In genomic region chr20:19254086-19254821, GRCh38 we compare ENCODE assay signal across 16 cellular contexts. TPM values are rescaled to one million over a fixed set of nuclear protein-coding genes. Genes with fewer than 3 reads are reported as not detected.
A peak's percentile ranks its signal among the peaks of the same experiment; 100 is the strongest.
DNase-seq lines count a peak whose midpoint lies in the region; TF ChIP-seq lines count a peak whose summit lies in the region.
"Had no signal": no experiment of that assay in that cellular context is flagged by ENCODE, and none has a peak within 500 bp of the region (broad histone marks: within the 10 kb centered on the region; RNA-seq: fewer than 3 reads in every experiment).

No MANE protein-coding gene starts in this region.

- H3K9ac ChIP-seq in mesenchymal stem cell (ENCODE audit: low read length): peak overlapping the region; percentile 5

- TF ChIP-seq POLR2A in esophagus squamous epithelium (IDR thresholded peaks at IDR 0.05): no peak

- CTCF ChIA-PET in A673 (lab: Charles Lee): no interaction called here

- H3K4me3 ChIP-seq in A673 (ENCODE audit: low read depth, low read length, poor library complexity, severe bottlenecking): no peak overlapping the region
- H3K4me3 ChIP-seq in esophagus squamous epithelium: no peak overlapping the region
- H3K4me3 ChIP-seq in mesenchymal stem cell (ENCODE audit: insufficient read depth in 1 of 2, low read depth in 1 of 2, low read length in 2 of 2): no peak overlapping the region
- no peak overlapping the region for H3K4me3 ChIP-seq in H7 (ENCODE audit: insufficient read depth, low read depth, low read length)
- H3K4me3 ChIP-seq: lower lobe of right lung, pancreas, SJSA1, spleen had no signal

- H3K27ac ChIP-seq in A673 (ENCODE audit: low read depth, low read length, poor library complexity, severe bottlenecking): peak overlapping the region; percentile 57
- H3K27ac ChIP-seq in esophagus squamous epithelium: peak overlapping the region in 3 of 4 donors; percentile 7 to 80 (median 70)
- no peak overlapping the region for H3K27ac ChIP-seq in mesenchymal stem cell (ENCODE audit: low read length, poor library complexity, severe bottlenecking)
- H3K27ac ChIP-seq: pancreas, SJSA1 had no signal

- POLR2A ChIA-PET in A673 (lab: Charles Lee; ENCODE audit: low non-redundant PET): no interaction called here

- no peak overlapping the region for H3K4ac ChIP-seq in mesenchymal stem cell (ENCODE audit: low read depth in 1 of 2, low read length in 2 of 2)

- DNase-seq in A673 (ENCODE audit: low spot score): no peak
- DNase-seq in HCEC 1CT: peak; percentile 86
- no peak for DNase-seq in esophagus squamous epithelium (lab: John Stamatoyannopoulos, UW)
- no peak for DNase-seq in mesenchymal stem cell
- no peak for DNase-seq in NCI-H524 treated with DMSO at 0.1 percent for 48 hours (lab: John Stamatoyannopoulos, UW)
- DNase-seq in H7: no peak
- no peak for DNase-seq in superior temporal gyrus (ENCODE audit: extremely low spot score)
- DNase-seq in NCI-H1092 treated with DMSO at 0.1 percent for 48 hours (lab: John Stamatoyannopoulos, UW): no peak
- DNase-seq: activated naive CD8-positive, alpha-beta T cell treated with anti-CD3 and anti-CD28 coated beads, Interleukin-2, amount 50 U/mL, for 24 hours; lower lobe of right lung; NCI-H1930; NCI-H510A; pancreas; spleen had no signal

- no peak overlapping the region for H3K23ac ChIP-seq in mesenchymal stem cell (ENCODE audit: low read length in 2 of 2)

- no peak overlapping the region for H2BK12ac ChIP-seq in mesenchymal stem cell (ENCODE audit: low read length in 2 of 2)

- H3K4me2 ChIP-seq in mesenchymal stem cell (ENCODE audit: low read length, poor library complexity, severe bottlenecking): no peak overlapping the region

- no peaks in the 10 kb centered on the region for H3K27me3 ChIP-seq in A673 (replicated peaks; ENCODE audit: insufficient read depth, low read depth, low read length, poor library complexity)
- no peaks in the 10 kb centered on the region for H3K27me3 ChIP-seq in esophagus squamous epithelium
- H3K27me3 ChIP-seq in mesenchymal stem cell (ENCODE audit: control insufficient read depth in 1 of 2, insufficient read depth in 1 of 2, low read length in 2 of 2): no peaks in the 10 kb centered on the region
- no peaks in the 10 kb centered on the region for H3K27me3 ChIP-seq in H7 (ENCODE audit: control insufficient read depth, insufficient read depth, low read length)
- H3K27me3 ChIP-seq: pancreas, SJSA1, spleen had no signal

- no peak overlapping the region for H2AK5ac ChIP-seq in mesenchymal stem cell (ENCODE audit: low read length, severe bottlenecking)

- H3K14ac ChIP-seq in mesenchymal stem cell (ENCODE audit: low read length in 2 of 2): no peak overlapping the region

- no peak overlapping the region for H2BK120ac ChIP-seq in mesenchymal stem cell (ENCODE audit: low read depth, low read length)

- H4K91ac ChIP-seq in mesenchymal stem cell (ENCODE audit: low read length): no peak overlapping the region

- H4K8ac ChIP-seq in mesenchymal stem cell (ENCODE audit: low read length): no peak overlapping the region

- H2BK15ac ChIP-seq in mesenchymal stem cell (ENCODE audit: low read depth, poor library complexity, severe bottlenecking): no peak overlapping the region

- H3K4me1 ChIP-seq in A673 (ENCODE audit: insufficient read depth, low read length, poor library complexity, severe bottlenecking) (peaks cover 48% of the 10 kb centered on the region), esophagus squamous epithelium (peaks cover 3 to 58% (median 53%) of the 10 kb centered on the region in 3 donors), mesenchymal stem cell (ENCODE audit: control insufficient read depth, insufficient read depth, low read depth, low read length) (no peaks in the 10 kb centered on the region)
- H3K4me1 ChIP-seq: pancreas, SJSA1 had no signal

- no peak overlapping the region for H3K18ac ChIP-seq in mesenchymal stem cell (ENCODE audit: low read depth in 1 of 2, low read length in 2 of 2)

- H2BK5ac ChIP-seq in mesenchymal stem cell (ENCODE audit: low read depth, low read length, poor library complexity, severe bottlenecking): no peak overlapping the region

- no peak overlapping the region for H2AFZ ChIP-seq in mesenchymal stem cell (ENCODE audit: low read depth, low read length)

- no peaks in the 10 kb centered on the region for H3K79me1 ChIP-seq in mesenchymal stem cell (replicated peaks; ENCODE audit: low read length, poor library complexity, severe bottlenecking)

- no peak for TF ChIP-seq CTCF in A673 (conservative IDR thresholded peaks at IDR 0.05; ENCODE audit: low read depth, low read length)
- no peak for TF ChIP-seq CTCF in esophagus squamous epithelium (IDR thresholded peaks at IDR 0.05)

- no TSS peak for BruUV-seq in A673 (replicated peaks; lab: Mats Ljungman, UMichigan)

- H3K9me3 ChIP-seq in A673 (ENCODE audit: low read depth, low read length, poor library complexity, severe bottlenecking): no peaks in the 10 kb centered on the region
- H3K9me3 ChIP-seq in esophagus squamous epithelium: no peaks in the 10 kb centered on the region
- no peaks in the 10 kb centered on the region for H3K9me3 ChIP-seq in mesenchymal stem cell (ENCODE audit: control insufficient read depth, low read length)
- H3K9me3 ChIP-seq: lower lobe of right lung, pancreas, SJSA1, spleen had no signal

- intact Hi-C loops in A673 (cut with micrococcal nuclease; ENCODE audit: unreplicated experiment) (no loop called here), esophagus squamous epithelium (cut with DNase I) (no loop called here)

- H3K36me3 ChIP-seq in A673 (ENCODE audit: insufficient read depth, low read length, poor library complexity, severe bottlenecking): no peaks in the 10 kb centered on the region
- H3K36me3 ChIP-seq in esophagus squamous epithelium: no peaks in the 10 kb centered on the region
- H3K36me3 ChIP-seq in mesenchymal stem cell (ENCODE audit: control insufficient read depth in 1 of 2, insufficient read depth in 2 of 2, low read depth in 1 of 2, low read length in 2 of 2): no peaks in the 10 kb centered on the region
- H3K36me3 ChIP-seq in H7 (replicated peaks; ENCODE audit: control insufficient read depth, insufficient read depth, low read length): no peaks in the 10 kb centered on the region
- H3K36me3 ChIP-seq: lower lobe of right lung, pancreas, SJSA1, spleen had no signal

- 59 to 78% methylated on average over 9 to 12 of the region's 12 CpGs for WGBS in esophagus squamous epithelium, 2 donors
- 77% methylated on average over 12 of the region's 12 CpGs for WGBS in mesenchymal stem cell

RNA-seq across cellular contexts. Expression of gene SLC24A3, which starts 41.8 kb away (rescaled TPM):
- total RNA-seq in A673 (2021) (46.0 and 47.8 TPM in 2 replicates), esophagus squamous epithelium (1 to 10 TPM; 3.0 to 8.2 (median 6.1) TPM)
- 0.08 TPM for polyA plus RNA-seq in mesenchymal stem cell (2013, experiment 1 of 2)
- polyA plus RNA-seq in mesenchymal stem cell (2013, experiment 2 of 2): 0.14 TPM
- 0.44 and 0.48 TPM in 2 replicates for total RNA-seq in H7 (2014; rRNA removed; shearing (Covaris generic))
- total RNA-seq: activated CD8-positive, alpha-beta memory T cell treated with anti-CD3 and anti-CD28 coated beads for 36 hours; SJSA1 had no signal
